Comparison of ENCODE assay signal across 1 cellular context in the genomic region with DNA sequence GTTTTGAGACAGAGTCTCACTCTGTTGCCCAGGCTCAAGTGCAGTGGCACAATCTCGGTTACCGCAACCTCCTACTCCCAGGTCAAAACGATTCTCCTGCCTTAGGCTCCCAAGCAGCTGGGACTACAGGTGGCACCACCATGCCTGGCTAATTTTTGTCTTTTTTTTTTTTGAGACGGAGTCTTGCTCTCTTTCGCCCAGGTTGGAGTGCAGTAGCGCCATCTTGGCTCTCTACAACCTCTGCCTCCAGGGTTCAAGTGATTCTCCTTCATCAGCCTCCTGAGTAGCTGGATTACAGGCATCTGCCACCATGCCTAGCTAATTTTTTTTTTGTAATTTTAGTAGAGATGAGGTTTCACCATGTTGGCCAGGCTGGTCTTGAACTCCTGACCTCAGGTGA.
TF ChIP-seq lines count a peak whose summit lies in the region.

No MANE protein-coding gene starts in this region.

TF ChIP-seq in HepG2, 621 proteins besides CTCF, POLR2A, EP300 and RAD21:
- TF ChIP-seq ZNF121 (CRISPR knock-in tag; IDR thresholded peaks at IDR 0.05) = 0 out of 2 replicates have a peak, but pooled peaks have one; percentile 14
